In the genomic region with DNA sequence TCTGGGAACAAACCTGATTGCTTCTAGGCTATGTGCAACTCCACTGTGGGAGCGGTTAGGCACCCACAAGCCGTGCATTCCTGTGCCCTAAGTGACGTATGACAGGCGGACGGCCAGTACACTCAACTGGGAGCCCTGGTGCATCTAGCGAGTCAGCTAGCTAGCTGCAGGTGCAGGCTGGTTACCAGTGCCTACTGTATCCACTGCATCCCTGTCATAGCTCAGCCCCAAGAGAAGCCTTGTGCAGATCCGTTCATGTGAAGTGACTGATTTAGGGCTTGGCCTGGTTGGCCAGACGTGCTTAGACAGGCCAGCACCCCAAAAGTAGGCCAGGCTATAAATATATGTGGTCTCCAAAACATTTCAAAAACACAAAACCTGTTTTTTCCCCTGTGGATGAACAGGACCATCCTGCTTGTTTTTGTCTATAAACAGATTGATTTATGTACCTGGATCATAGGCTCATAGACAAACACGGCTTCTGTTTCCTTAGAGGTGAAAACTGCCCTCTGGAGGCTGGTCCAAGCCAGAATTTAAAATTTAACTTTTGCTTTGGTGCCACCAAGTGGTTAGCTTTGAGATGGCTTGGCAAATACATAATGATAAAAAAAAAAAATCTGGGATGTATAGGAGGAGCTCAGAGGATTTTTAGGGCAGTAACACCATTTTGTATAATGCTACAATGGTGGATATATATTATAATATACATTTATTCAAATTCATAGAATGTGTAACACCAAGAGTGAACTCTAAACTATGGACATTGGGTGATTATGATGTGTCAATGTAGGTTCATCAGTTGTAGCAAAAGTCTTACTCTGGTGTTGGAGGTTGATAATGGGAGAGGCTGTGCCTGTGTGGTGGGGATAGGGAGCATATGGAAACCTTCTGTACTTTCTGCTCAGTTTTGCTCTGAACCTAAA, we compare ENCODE assay signal across 9 cellular contexts.
DNase-seq lines count a peak whose midpoint lies in the region; ATAC-seq and TF ChIP-seq lines count a peak whose summit lies in the region.
"Had no signal": no experiment of that assay in that cellular context is flagged by ENCODE, and none has a peak within 500 bp of the region (broad histone marks: within the 10 kb centered on the region; RNA-seq: fewer than 3 reads in every experiment).

No MANE protein-coding gene starts in this region.

- H3K27me3 ChIP-seq in CD4-positive, CD25-positive, alpha-beta regulatory T cell (ENCODE audit: control insufficient read depth, insufficient read depth, low read length): peaks cover 4% of the 10 kb centered on the region
- no peaks in the 10 kb centered on the region for H3K27me3 ChIP-seq in lower lobe of right lung (ENCODE audit: low read depth)

- H3K9me3 Mint-ChIP-seq in CD4-positive, CD25-positive, alpha-beta regulatory T cell: peaks cover 0 to 2% (median 0%) of the 10 kb centered on the region in 7 donors
- H3K9me3 Mint-ChIP-seq: T-helper 1 cell treated with Interleukin-12 subunit alpha and Interleukin-12 subunit beta and Interleukin-4 antibody, amounts not matched to agents 30 μg/mL and 1 μg/mL, for 36 hours had no signal

- no peaks in the 10 kb centered on the region for H3K4me1 ChIP-seq in CD4-positive, CD25-positive, alpha-beta regulatory T cell (ENCODE audit: control insufficient read depth, insufficient read depth, low read length, poor library complexity, severe bottlenecking)
- peaks cover 4% of the 10 kb centered on the region for H3K4me1 ChIP-seq in lower lobe of right lung

- peak; percentile 89 for TF ChIP-seq CTCF in lower lobe of right lung (IDR thresholded peaks at IDR 0.05)

- H3K36me3 Mint-ChIP-seq in CD4-positive, CD25-positive, alpha-beta regulatory T cell: no peaks in the 10 kb centered on the region

- no peaks in the 10 kb centered on the region for H3K36me3 ChIP-seq in CD4-positive, CD25-positive, alpha-beta regulatory T cell (ENCODE audit: control insufficient read depth, insufficient read depth, low read length)
- H3K36me3 ChIP-seq in lower lobe of right lung: no peaks in the 10 kb centered on the region

- H3K4me3 ChIP-seq in CD4-positive, CD25-positive, alpha-beta regulatory T cell (ENCODE audit: low read depth, low read length): no peak overlapping the region
- no peak overlapping the region for H3K4me3 ChIP-seq in lower lobe of right lung

- no peaks in the 10 kb centered on the region for H3K9me3 ChIP-seq in CD4-positive, CD25-positive, alpha-beta regulatory T cell (ENCODE audit: control insufficient read depth in 2 of 2, low read length in 2 of 2)
- H3K9me3 ChIP-seq in lower lobe of right lung: no peaks in the 10 kb centered on the region

- ATAC-seq in CD4-positive, CD25-positive, alpha-beta regulatory T cell (ENCODE audit: low read depth in 2 of 2): peak; percentile 76 to 81
- ATAC-seq in HG03196 (IDR thresholded peaks at IDR 0.05; ENCODE audit: unreplicated experiment) (peak; percentile 90), lower lobe of right lung (peak; percentile 80 to 89)

- intact Hi-C loops in lower lobe of right lung (cut with DNase I): no loop called here

- no peaks in the 10 kb centered on the region for H3K4me1 Mint-ChIP-seq in CD4-positive, CD25-positive, alpha-beta regulatory T cell

- H3K27ac Mint-ChIP-seq in CD4-positive, CD25-positive, alpha-beta regulatory T cell: no peak overlapping the region
- H3K27ac Mint-ChIP-seq: T-helper 1 cell treated with Interleukin-12 subunit alpha and Interleukin-12 subunit beta and Interleukin-4 antibody, amounts not matched to agents 30 μg/mL and 1 μg/mL, for 36 hours had no signal

- no peak overlapping the region for H3K4me3 Mint-ChIP-seq in CD4-positive, CD25-positive, alpha-beta regulatory T cell
- H3K4me3 Mint-ChIP-seq: T-helper 1 cell treated with Interleukin-12 subunit alpha and Interleukin-12 subunit beta and Interleukin-4 antibody, amounts not matched to agents 30 μg/mL and 1 μg/mL, for 36 hours had no signal

- H3K27ac ChIP-seq in CD4-positive, CD25-positive, alpha-beta regulatory T cell (ENCODE audit: insufficient read depth, low read length, poor library complexity, severe bottlenecking): no peak overlapping the region
- H3K27ac ChIP-seq in lower lobe of right lung: no peak overlapping the region

- peak; percentile 20 to 76 (median 66) for DNase-seq in CD4-positive, CD25-positive, alpha-beta regulatory T cell
- DNase-seq in GM19238 (ENCODE audit: insufficient read length, low spot score): peak; percentile 16
- DNase-seq in NCI-H2227 treated with DMSO at 0.1 percent for 48 hours (lab: John Stamatoyannopoulos, UW): peak; percentile 85
- peak; percentile 13 for DNase-seq in activated CD4-positive, CD25-positive, alpha-beta regulatory T cell treated with anti-CD3 and anti-CD28 coated beads, Interleukin-2, amount 50 U/mL, for 16 hours (ENCODE audit: low read depth, low spot score)
- DNase-seq in dermis blood vessel endothelial cell: peak; percentile 92
- DNase-seq in lower lobe of right lung: no peak
- peak; percentile 1 to 12 for DNase-seq in stimulated activated CD8-positive, alpha-beta memory T cell treated with anti-CD3 and anti-CD28 coated beads, Interleukin-4, amount 100 ng/mL, for 4 hours (ENCODE audit: low read depth in 2 of 2, low spot score in 1 of 2)

- peaks cover 19% of the 10 kb centered on the region for H3K27me3 Mint-ChIP-seq in CD4-positive, CD25-positive, alpha-beta regulatory T cell
